In the genomic region with DNA sequence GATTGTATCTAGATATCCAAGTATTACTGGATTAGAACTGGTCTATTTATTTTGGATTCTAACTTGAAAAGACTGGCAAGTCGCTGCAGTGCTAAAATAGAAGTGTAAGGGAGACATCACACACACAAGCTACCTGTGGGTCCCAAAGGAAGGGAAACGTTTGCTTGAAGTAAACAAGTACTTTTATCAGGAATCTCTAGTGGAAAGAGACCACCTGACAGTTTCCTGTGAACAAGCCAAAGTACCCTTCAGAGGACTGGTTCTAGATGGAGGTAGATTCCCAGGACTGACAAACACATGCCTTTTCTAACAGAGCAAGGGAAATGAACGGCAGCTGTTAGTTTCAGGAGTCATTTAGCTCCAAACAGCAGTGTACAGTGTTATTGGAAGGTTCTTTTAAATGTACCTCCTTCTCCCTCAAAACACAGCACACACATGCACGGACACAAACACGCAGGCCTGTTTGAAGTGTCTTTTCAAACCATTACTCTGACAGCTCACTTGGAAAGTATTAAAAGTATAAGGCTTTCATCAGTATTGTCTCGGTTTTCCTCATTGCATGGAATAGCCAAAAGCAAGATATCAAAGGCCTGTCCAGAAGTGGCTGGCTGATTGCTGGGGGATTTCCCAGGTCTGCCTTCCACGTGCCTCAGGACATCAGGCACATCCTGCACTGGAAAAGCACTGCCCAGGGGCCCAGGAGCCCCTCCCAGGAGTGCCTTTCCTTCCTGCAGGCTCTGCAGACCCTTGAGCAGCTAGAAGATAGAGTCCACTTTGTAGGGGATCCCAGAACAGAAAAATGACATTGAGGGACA, we compare ENCODE assay signal across 14 cellular contexts.
DNase-seq lines count a peak whose midpoint lies in the region; ATAC-seq, FAIRE-seq and TF ChIP-seq lines count a peak whose summit lies in the region.
"Had no signal": no experiment of that assay in that cellular context is flagged by ENCODE, and none has a peak within 500 bp of the region (broad histone marks: within the 10 kb centered on the region; RNA-seq: fewer than 3 reads in every experiment).

No MANE protein-coding gene starts in this region.

- DNase-seq in cardiac muscle cell (ENCODE audit: low read depth in 1 of 2, low spot score in 1 of 2) (peak; percentile 12 to 43), left ventricle myocardium superior (no peak), NCI-H2029 treated with DMSO at 0.1 percent for 48 hours (lab: John Stamatoyannopoulos, UW) (peak; percentile 76), endothelial cell of umbilical vein (ENCODE audit: low read depth, low spot score) (peak; percentile 48), mesendoderm (no peak), MV-4-11 (lab: John Stamatoyannopoulos, UW) (no peak)
- no peak for DNase-seq in stimulated activated naive B cell treated with anti-CD40 and anti-IgM and Interleukin-4, amounts not matched to agents 10 μg/mL and 1 μg/mL and 100 μg/mL, for 72 hours
- DNase-seq: activated naive CD4-positive, alpha-beta T cell treated with anti-CD3 and anti-CD28 coated beads, Interleukin-2, amount 50 U/mL, for 16 hours; esophagus squamous epithelium; GDM1; Kasumi-1; psoas muscle had no signal

- intact Hi-C loops in left ventricle myocardium superior (cut with micrococcal nuclease) (no loop called here), endothelial cell of umbilical vein (cut with micrococcal nuclease) (no loop called here)

- no peak overlapping the region for H4K5ac ChIP-seq in mesendoderm (ENCODE audit: low read length)

- dilution Hi-C loops in endothelial cell of umbilical vein (cut with MboI; ENCODE audit: extremely low pct_ligation_motif_present, low sequenced_read_pairs), result no loop called here

- peak; percentile 48 for FAIRE-seq in endothelial cell of umbilical vein (lab: Jason Lieb, UNC)

- H4K8ac ChIP-seq in mesendoderm (ENCODE audit: low read depth, low read length), result no peak overlapping the region

- ATAC-seq in left ventricle myocardium superior (no peak), HG03457 (IDR thresholded peaks at IDR 0.05; ENCODE audit: unreplicated experiment) (no peak)
- no peak for ATAC-seq in stimulated activated naive B cell treated with anti-CD40 and anti-IgM and Interleukin-4, amounts not matched to agents 10 μg/mL and 1 μg/mL and 100 μg/mL, for 72 hours (replicated peaks)
- ATAC-seq: psoas muscle had no signal

- no peak overlapping the region for H3K4ac ChIP-seq in mesendoderm (ENCODE audit: low read depth, low read length)

- H3K9me3 ChIP-seq in cardiac muscle cell (ENCODE audit: low read depth) (no peaks in the 10 kb centered on the region), endothelial cell of umbilical vein (replicated peaks; ENCODE audit: control insufficient read depth, insufficient read depth, low read length) (no peaks in the 10 kb centered on the region)
- H3K9me3 ChIP-seq: esophagus squamous epithelium, psoas muscle had no signal

- H3K4me1 ChIP-seq in cardiac muscle cell (ENCODE audit: low read depth), result peaks cover 16% of the 10 kb centered on the region
- no peaks in the 10 kb centered on the region for H3K4me1 ChIP-seq in endothelial cell of umbilical vein (ENCODE audit: control insufficient read depth, extremely low read depth, insufficient read depth, low read length)
- no peaks in the 10 kb centered on the region for H3K4me1 ChIP-seq in mesendoderm (ENCODE audit: control insufficient read depth, low read depth, low read length)
- H3K4me1 ChIP-seq: psoas muscle had no signal

- H2AFZ ChIP-seq in endothelial cell of umbilical vein (ENCODE audit: low read depth, low read length), result no peak overlapping the region

- no peak overlapping the region for H2BK5ac ChIP-seq in mesendoderm (ENCODE audit: low read length)

- H2AK5ac ChIP-seq in mesendoderm (ENCODE audit: low read length), result no peak overlapping the region

- no peak overlapping the region for H3K4me3 ChIP-seq in cardiac muscle cell
- H3K4me3 ChIP-seq in endothelial cell of umbilical vein (replicated peaks in 1 of 3; ENCODE audit: insufficient read depth in 1 of 3, low read depth in 1 of 3, low read length in 3 of 3), result no peak overlapping the region
- H3K4me3 ChIP-seq in mesendoderm (ENCODE audit: low read length), result no peak overlapping the region
- H3K4me3 ChIP-seq: esophagus squamous epithelium, psoas muscle had no signal

- TF ChIP-seq POLR2A in endothelial cell of umbilical vein (IDR thresholded peaks at IDR 0.05; ENCODE audit: low read depth, low read length), result no peak

- no peaks in the 10 kb centered on the region for H3K79me1 ChIP-seq in mesendoderm (ENCODE audit: low read length)

- H2BK120ac ChIP-seq in mesendoderm (ENCODE audit: low read depth, low read length), result no peak overlapping the region

- BruUV-seq in endothelial cell of umbilical vein (replicated peaks; lab: Mats Ljungman, UMichigan), result no TSS peak

- H4K20me1 ChIP-seq in endothelial cell of umbilical vein (replicated peaks; ENCODE audit: control insufficient read depth, extremely low read depth, insufficient read depth, low read length), result no peaks in the 10 kb centered on the region

- H3K36me3 Mint-ChIP-seq in stimulated activated naive B cell treated with anti-CD40 and anti-IgM and Interleukin-4, amounts not matched to agents 10 μg/mL and 1 μg/mL and 100 μg/mL, for 72 hours, result peaks cover 24 to 49% of the 10 kb centered on the region in 2 donors

- no peaks in the 10 kb centered on the region for H3K9me1 ChIP-seq in endothelial cell of umbilical vein (replicated peaks; ENCODE audit: control insufficient read depth, extremely low read depth, insufficient read depth, low read length)

- TF ChIP-seq CTCF in cardiac muscle cell (IDR thresholded peaks at IDR 0.05; ENCODE audit: low read depth, low read length) (no peak), endothelial cell of umbilical vein (IDR thresholded peaks at IDR 0.05; ENCODE audit: extremely low read depth in 1 of 2, insufficient read depth in 1 of 2, low read depth in 1 of 2, low read length in 2 of 2) (no peak)

- H3K27me3 Mint-ChIP-seq in stimulated activated naive B cell treated with anti-CD40 and anti-IgM and Interleukin-4, amounts not matched to agents 10 μg/mL and 1 μg/mL and 100 μg/mL, for 72 hours, result no peaks in the 10 kb centered on the region
- H3K27me3 Mint-ChIP-seq: central memory CD8-positive, alpha-beta T cell had no signal

- H3K27me3 ChIP-seq in cardiac muscle cell (no peaks in the 10 kb centered on the region), endothelial cell of umbilical vein (ENCODE audit: control insufficient read depth in 2 of 2, insufficient read depth in 2 of 2, low read length in 2 of 2) (no peaks in the 10 kb centered on the region), mesendoderm (ENCODE audit: insufficient read depth, low read length, poor library complexity) (no peaks in the 10 kb centered on the region)
- H3K27me3 ChIP-seq: esophagus squamous epithelium had no signal

- no peak overlapping the region for H3K18ac ChIP-seq in mesendoderm (ENCODE audit: low read length)

- H2BK15ac ChIP-seq in mesendoderm (replicated peaks; ENCODE audit: low read depth), result no peak overlapping the region

- CTCF ChIA-PET in endothelial cell of umbilical vein (lab: Charles Lee), result no interaction called here

- H3K4me3 Mint-ChIP-seq in stimulated activated naive B cell treated with anti-CD40 and anti-IgM and Interleukin-4, amounts not matched to agents 10 μg/mL and 1 μg/mL and 100 μg/mL, for 72 hours, result no peak overlapping the region
- H3K4me3 Mint-ChIP-seq: central memory CD8-positive, alpha-beta T cell had no signal

- no peak overlapping the region for H3K56ac ChIP-seq in mesendoderm (ENCODE audit: low read length)

- H3K79me2 ChIP-seq in endothelial cell of umbilical vein (ENCODE audit: control insufficient read depth, insufficient read depth, low read length) (no peaks in the 10 kb centered on the region), mesendoderm (ENCODE audit: control insufficient read depth, insufficient read depth, low read length) (no peaks in the 10 kb centered on the region)

- H3K9ac ChIP-seq in endothelial cell of umbilical vein (replicated peaks; ENCODE audit: extremely low read depth, insufficient read depth, low read length) (no peak overlapping the region), mesendoderm (ENCODE audit: low read length) (no peak overlapping the region)

- peaks cover 32 to 48% of the 10 kb centered on the region in 2 donors for H3K4me1 Mint-ChIP-seq in stimulated activated naive B cell treated with anti-CD40 and anti-IgM and Interleukin-4, amounts not matched to agents 10 μg/mL and 1 μg/mL and 100 μg/mL, for 72 hours
- H3K4me1 Mint-ChIP-seq: central memory CD8-positive, alpha-beta T cell had no signal

- peaks cover 2 to 4% of the 10 kb centered on the region in 2 donors for H3K9me3 Mint-ChIP-seq in stimulated activated naive B cell treated with anti-CD40 and anti-IgM and Interleukin-4, amounts not matched to agents 10 μg/mL and 1 μg/mL and 100 μg/mL, for 72 hours
- H3K9me3 Mint-ChIP-seq: central memory CD8-positive, alpha-beta T cell had no signal

- POLR2A ChIA-PET in endothelial cell of umbilical vein (lab: Charles Lee), result no interaction called here

- H3K4me2 ChIP-seq in endothelial cell of umbilical vein (ENCODE audit: insufficient read depth, low read length) (no peak overlapping the region), mesendoderm (ENCODE audit: low read length) (no peak overlapping the region)

- H3K27ac Mint-ChIP-seq in stimulated activated naive B cell treated with anti-CD40 and anti-IgM and Interleukin-4, amounts not matched to agents 10 μg/mL and 1 μg/mL and 100 μg/mL, for 72 hours, result peak overlapping the region; percentile 60

- H3K27ac ChIP-seq in cardiac muscle cell, result peak overlapping the region; percentile 58
- no peak overlapping the region for H3K27ac ChIP-seq in endothelial cell of umbilical vein (ENCODE audit: insufficient read depth, low read depth, low read length)
- H3K27ac ChIP-seq in mesendoderm (ENCODE audit: low read depth, low read length), result no peak overlapping the region
- H3K27ac ChIP-seq: esophagus squamous epithelium, psoas muscle had no signal

- WGBS in mesendoderm (ENCODE audit: extremely low coverage, insufficient coverage, low lambda C conversion rate), result no CpG with 5 or more reads among the region's 7 CpGs

- H3K36me3 ChIP-seq in cardiac muscle cell (no peaks in the 10 kb centered on the region), endothelial cell of umbilical vein (ENCODE audit: control insufficient read depth in 2 of 2, extremely low read depth in 1 of 2, insufficient read depth in 2 of 2, low read length in 2 of 2) (no peaks in the 10 kb centered on the region), mesendoderm (ENCODE audit: control insufficient read depth, insufficient read depth, low read length) (no peaks in the 10 kb centered on the region)

- H3K23ac ChIP-seq in mesendoderm (ENCODE audit: low read length), result no peak overlapping the region

TF ChIP-seq in endothelial cell of umbilical vein, 7 proteins besides CTCF, POLR2A, EP300 and RAD21 (continues in another document):
- no peak for TF ChIP-seq GATA2 (IDR thresholded peaks at IDR 0.05; ENCODE audit: insufficient read depth, insufficient read length, low read depth, low read length)
- TF ChIP-seq FOS (IDR thresholded peaks at IDR 0.05; ENCODE audit: borderline replicate concordance, insufficient read depth, low read length), result no peak
- TF ChIP-seq JUN (IDR thresholded peaks at IDR 0.05; ENCODE audit: borderline replicate concordance, insufficient read depth, insufficient read length, low read depth), result no peak
- no peak for TF ChIP-seq POLR2AphosphoS5 (IDR thresholded peaks at IDR 0.05; ENCODE audit: insufficient read depth, low read depth, low read length)
- TF ChIP-seq MYC (IDR thresholded peaks at IDR 0.05; ENCODE audit: low read depth, low read length), result no peak

Comparison
In these comparisons a context has a peak if more than half of its experiments do, and no peak if none do; other contexts are left out.
1. DNase-seq: peak in cardiac muscle cell (2 of 2), NCI-H2029 treated with DMSO at 0.1 percent for 48 hours (single experiment) and endothelial cell of umbilical vein (single experiment); none in left ventricle myocardium superior (single experiment), stimulated activated naive B cell treated with anti-CD40 and anti-IgM and Interleukin-4, amounts not matched to agents 10 μg/mL and 1 μg/mL and 100 μg/mL, for 72 hours (single experiment), mesendoderm (single experiment) and MV-4-11 (single experiment).